ENCODE assay signal across 9 cellular contexts in the genomic region with DNA sequence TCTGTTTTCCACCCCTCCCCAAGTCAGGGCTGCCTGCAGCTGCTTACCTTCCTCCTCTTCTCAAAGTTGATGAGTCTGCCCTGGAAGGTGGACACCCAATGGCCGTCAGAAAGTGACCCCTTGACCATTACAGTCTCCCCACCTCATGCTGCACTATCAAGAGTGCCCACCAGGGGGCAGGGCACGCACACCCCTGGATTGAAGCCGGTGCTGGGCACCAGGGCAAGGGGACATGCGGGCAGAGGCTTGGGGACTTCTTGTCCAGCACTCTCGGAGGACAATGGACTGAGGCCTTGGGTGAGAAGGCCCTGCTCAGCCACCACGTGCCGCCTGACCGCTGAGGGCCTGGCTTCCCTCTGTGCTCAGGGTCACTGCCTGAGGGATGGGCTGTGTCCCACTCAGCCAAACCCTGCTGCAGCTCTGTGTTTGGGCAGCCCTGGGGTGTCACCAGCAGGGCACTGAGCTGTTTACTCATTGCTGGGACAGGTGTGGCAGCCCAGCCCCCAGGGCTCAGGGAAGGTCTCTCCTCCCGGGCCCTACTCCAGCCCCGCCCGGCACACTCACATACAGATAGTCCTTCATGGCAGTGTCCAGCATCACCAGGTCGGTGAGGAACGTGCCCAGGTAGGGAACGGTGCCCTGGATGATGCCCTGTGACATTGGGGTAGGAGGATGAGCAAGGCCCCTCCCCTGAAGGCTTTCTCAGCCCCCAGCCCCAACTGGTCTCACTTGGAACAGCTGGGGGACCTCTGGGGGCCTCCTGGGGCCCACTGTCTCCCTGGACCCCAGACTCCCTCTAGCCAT. TPM values are rescaled to one million over a fixed set of nuclear protein-coding genes. Genes with fewer than 3 reads are reported as not detected.
DNase-seq lines count a peak whose midpoint lies in the region; ATAC-seq, FAIRE-seq and TF ChIP-seq lines count a peak whose summit lies in the region.
"Had no signal": no experiment of that assay in that cellular context is flagged by ENCODE, and none has a peak within 500 bp of the region (broad histone marks: within the 10 kb centered on the region; RNA-seq: fewer than 3 reads in every experiment).

No MANE protein-coding gene starts in this region.

- CTCF ChIA-PET in Panc1 (lab: Charles Lee) = no interaction called here

- H3K36me3 ChIP-seq in Panc1 (ENCODE audit: control insufficient read depth, insufficient read depth, low read length) (no peaks in the 10 kb centered on the region), osteoblast (ENCODE audit: insufficient read depth, low read length) (peaks cover 40% of the 10 kb centered on the region)

- peaks cover 13% of the 10 kb centered on the region for H4K20me1 ChIP-seq in osteoblast (ENCODE audit: insufficient read depth, low read length)

- no peak overlapping the region for H3K27ac ChIP-seq in Panc1 (ENCODE audit: low read length)
- no peak overlapping the region for H3K27ac ChIP-seq in osteoblast (ENCODE audit: low read depth, low read length)

- no peak overlapping the region for H3K4me2 ChIP-seq in osteoblast (ENCODE audit: insufficient read depth, low read length)

- peak; percentile 90 for TF ChIP-seq CTCF in Panc1 (IDR thresholded peaks at IDR 0.05)
- TF ChIP-seq CTCF in osteoblast (IDR thresholded peaks at IDR 0.05; ENCODE audit: extremely low read depth, low read depth, low read length) = peak; percentile 92

- H3K79me2 ChIP-seq in osteoblast (ENCODE audit: insufficient read depth, low read length) = no peaks in the 10 kb centered on the region

- no TSS peak for BruUV-seq in Panc1 (replicated peaks; lab: Mats Ljungman, UMichigan)

- H3K4me3 ChIP-seq in Panc1 (ENCODE audit: low read depth in 2 of 2, low read length in 2 of 2) (no peak overlapping the region), osteoblast (ENCODE audit: insufficient read depth, low read length) (no peak overlapping the region)

- no peaks in the 10 kb centered on the region for H3K27me3 ChIP-seq in Panc1 (ENCODE audit: control insufficient read depth, insufficient read depth, low read length)
- H3K27me3 ChIP-seq in osteoblast (ENCODE audit: insufficient read depth, low read length) = no peaks in the 10 kb centered on the region

- POLR2A ChIA-PET in Panc1 (lab: Charles Lee) = no interaction called here

- DNase-seq in NCI-H146 (lab: John Stamatoyannopoulos, UW) (peak; percentile 19), NCI-H146 treated with DMSO at 0.1 percent for 48 hours (lab: John Stamatoyannopoulos, UW; ENCODE audit: unreplicated experiment) (no peak), Panc1 (ENCODE audit: low read depth, low spot score) (peak; percentile 33), frontal cortex (ENCODE audit: low spot score in 2 of 2) (peak; percentile 77 to 84), osteoblast (ENCODE audit: insufficient read length, low spot score, missing footprints) (peak; percentile 98), NCI-H1930 (lab: John Stamatoyannopoulos, UW) (no peak)
- peak in 3 of 4 experiments; percentile 18 to 48 (median 26) for DNase-seq in activated naive CD4-positive, alpha-beta T cell (lab: John Stamatoyannopoulos, UW)

- intact Hi-C loops in Panc1 (cut with micrococcal nuclease; ENCODE audit: unreplicated experiment) = loop anchor here (2.0 kb wide), 1 partner anchor 43 kb away; no protein-coding TSS in a partner anchor

- H3K4me1 ChIP-seq in Panc1 (ENCODE audit: control insufficient read depth, insufficient read depth, low read length) = no peaks in the 10 kb centered on the region
- no peaks in the 10 kb centered on the region for H3K4me1 ChIP-seq in osteoblast (ENCODE audit: insufficient read depth, low read length)

- peak; percentile 75 for ATAC-seq in Panc1
- no peak for ATAC-seq in HG02571 (IDR thresholded peaks at IDR 0.05; ENCODE audit: unreplicated experiment)

- no peaks in the 10 kb centered on the region for H3K9me3 ChIP-seq in Panc1 (ENCODE audit: control insufficient read depth, insufficient read depth, low read depth, low read length)
- H3K9me3 ChIP-seq in osteoblast (ENCODE audit: low read depth, low read length) = no peaks in the 10 kb centered on the region

- in situ Hi-C loops in Panc1 (cut with HindIII; ENCODE audit: low pct_unique_long_range_greater_than_20kb, low sequenced_read_pairs) = no loop called here

- no peak for FAIRE-seq in frontal cortex (lab: Jason Lieb, UNC)
- FAIRE-seq: G401.6 had no signal

- no peak overlapping the region for H2AFZ ChIP-seq in osteoblast (ENCODE audit: low read length)

RNA-seq across cellular contexts. Expression of gene RALGDS, which starts 17.7 kb away (rescaled TPM):
- 25.8 TPM for total RNA-seq in Panc1 (2021; ENCODE audit: unreplicated experiment)
- 47.7 TPM for polyA plus RNA-seq in Panc1 (2012; ENCODE audit: insufficient read length)
- 79.9 TPM for total RNA-seq in frontal cortex
- total RNA-seq in osteoblast = 11.2 and 12.7 TPM in 2 replicates

RNA-seq across cellular contexts. Expression of gene CEL, which starts 41.6 kb away (rescaled TPM):
- total RNA-seq in Panc1 (2021; ENCODE audit: unreplicated experiment) = 4.3 TPM
- 0.64 TPM for polyA plus RNA-seq in Panc1 (2012; ENCODE audit: insufficient read length)
- total RNA-seq in frontal cortex = 0.41 TPM
- total RNA-seq in osteoblast = under 0.01 TPM in 1 of 2 replicates, not detected in the other

Comparison
In these comparisons a context has a peak if more than half of its experiments do, and no peak if none do; other contexts are left out.
1. DNase-seq: peak in NCI-H146 (single experiment), Panc1 (single experiment), activated naive CD4-positive, alpha-beta T cell (3 of 4), frontal cortex (2 of 2) and osteoblast (single experiment); none in NCI-H146 treated with DMSO at 0.1 percent for 48 hours (single experiment) and NCI-H1930 (0 of 2).